ENCODE assay signal across 28 cellular contexts in genomic region chr10:85696893-85697292, GRCh38.
"Had no signal": no experiment of that assay in that cellular context is flagged by ENCODE, and none has a peak within 500 bp of the region (broad histone marks: within the 10 kb centered on the region; RNA-seq: fewer than 3 reads in every experiment).

No MANE protein-coding gene starts in this region.

- H2AFZ ChIP-seq: hepatocyte had no signal

- DNase-seq: colonic mucosa; cortex of kidney; effector CD8-positive, alpha-beta T cell; effector memory CD8-positive, alpha-beta T cell; endodermal cell; erythroblast; esophagus squamous epithelium; foreskin fibroblast; foreskin melanocyte; heart left ventricle; hypothalamus; immature natural killer cell; islet precursor cell; kidney; kidney glomerular epithelial cell; left colon; left ventricle myocardium inferior; lower lobe of right lung; mesenchymal stem cell; mucosa of descending colon had no signal

- H3K36me3 ChIP-seq: colonic mucosa, esophagus squamous epithelium, gastroesophageal sphincter, heart left ventricle, left ventricle myocardium inferior, lower lobe of right lung had no signal

- H3K27me3 Mint-ChIP-seq: dendritic cell treated with granulocyte-macrophage colony-stimulating factor and Interleukin-4, amounts not matched to agents 40 ng/mL and 50 ng/mL, for 4 days had no signal

- H3K27ac Mint-ChIP-seq: dendritic cell treated with granulocyte-macrophage colony-stimulating factor and Interleukin-4, amounts not matched to agents 40 ng/mL and 50 ng/mL, for 4 days; effector memory CD8-positive, alpha-beta T cell; endodermal cell; immature natural killer cell; mesothelial cell of epicardium had no signal

- H3K79me2 ChIP-seq: hepatocyte had no signal

- H3K4me1 ChIP-seq: colonic mucosa, esophagus squamous epithelium, gastroesophageal sphincter, heart left ventricle, left ventricle myocardium inferior, lower lobe of right lung had no signal

- H3K9me3 ChIP-seq: colonic mucosa, esophagus squamous epithelium, gastroesophageal sphincter, lower lobe of right lung, mucosa of descending colon had no signal

- ATAC-seq: effector memory CD8-positive, alpha-beta T cell; esophagus mucosa; gastroesophageal sphincter; heart left ventricle; left colon; left lobe of liver; lower lobe of right lung; mucosa of descending colon had no signal

- H3K27ac ChIP-seq: colonic mucosa, epithelial cell of prostate, esophagus squamous epithelium, gastroesophageal sphincter, heart left ventricle, hepatocyte, left ventricle myocardium inferior, lower lobe of right lung had no signal

- H3K4me2 ChIP-seq: hepatocyte had no signal

- FAIRE-seq: endometrium, kidney had no signal

- H3K4me1 Mint-ChIP-seq: endodermal cell, immature natural killer cell, mesothelial cell of epicardium had no signal

- H3K27me3 ChIP-seq: colonic mucosa, esophagus squamous epithelium, gastroesophageal sphincter, heart left ventricle, hepatocyte had no signal

- H3K4me3 ChIP-seq: colonic mucosa, esophagus squamous epithelium, gastroesophageal sphincter, heart left ventricle, hepatocyte, left ventricle myocardium inferior, lower lobe of right lung, mucosa of descending colon had no signal

- H3K4me3 Mint-ChIP-seq: dendritic cell treated with granulocyte-macrophage colony-stimulating factor and Interleukin-4, amounts not matched to agents 40 ng/mL and 50 ng/mL, for 4 days; effector memory CD8-positive, alpha-beta T cell; endodermal cell; immature natural killer cell; mesothelial cell of epicardium had no signal

- H3K36me3 Mint-ChIP-seq: immature natural killer cell, mesothelial cell of epicardium had no signal

- H3K9me3 Mint-ChIP-seq: dendritic cell treated with granulocyte-macrophage colony-stimulating factor and Interleukin-4, amounts not matched to agents 40 ng/mL and 50 ng/mL, for 4 days; endodermal cell had no signal
